In genomic region chr15:77630064-77630463, GRCh38 we compare ENCODE assay signal across 15 cellular contexts. TPM values are rescaled to one million over a fixed set of nuclear protein-coding genes. Genes with fewer than 3 reads are reported as not detected.
"Had no signal": no experiment of that assay in that cellular context is flagged by ENCODE, and none has a peak within 500 bp of the region (broad histone marks: within the 10 kb centered on the region; RNA-seq: fewer than 3 reads in every experiment).

No MANE protein-coding gene starts in this region.

- H3K9me3 ChIP-seq: body of pancreas, heart right ventricle, mucosa of descending colon, tibial nerve, vagina had no signal

- H3K9me3 Mint-ChIP-seq: activated CD4-positive, alpha-beta T cell treated with anti-CD3 and anti-CD28 coated beads, Interleukin-2, amount 10 ng/mL, durations not matched to agents 24 days and 14 days; activated naive CD4-positive, alpha-beta T cell treated with anti-CD3 and anti-CD28 coated beads for 36 hours; activated T-cell treated with anti-CD3 and anti-CD28 coated beads, Interleukin-2, amount 50 U/mL, for 4 hours; central memory CD8-positive, alpha-beta T cell; memory B cell; T-helper 1 cell treated with Interleukin-12 subunit alpha and Interleukin-12 subunit beta and Interleukin-4 antibody, amounts not matched to agents 30 μg/mL and 1 μg/mL, for 36 hours had no signal

- H3K27ac ChIP-seq: body of pancreas, coronary artery, heart right ventricle, tibial nerve, vagina had no signal

- H3K4me3 Mint-ChIP-seq: activated CD4-positive, alpha-beta T cell treated with anti-CD3 and anti-CD28 coated beads, Interleukin-2, amount 10 ng/mL, durations not matched to agents 24 days and 14 days; activated CD8-positive, alpha-beta T cell treated with anti-CD3 and anti-CD28 coated beads, Interleukin-2, amount 10 ng/mL, durations not matched to agents 7 days and 5 days; activated naive CD4-positive, alpha-beta T cell treated with anti-CD3 and anti-CD28 coated beads for 36 hours; activated T-cell treated with anti-CD3 and anti-CD28 coated beads, Interleukin-2, amount 50 U/mL, for 4 hours; central memory CD8-positive, alpha-beta T cell; memory B cell; T-helper 1 cell treated with Interleukin-12 subunit alpha and Interleukin-12 subunit beta and Interleukin-4 antibody, amounts not matched to agents 30 μg/mL and 1 μg/mL, for 36 hours had no signal

- H3K4me3 ChIP-seq: body of pancreas, mucosa of descending colon, tibial nerve, vagina had no signal

- ATAC-seq: activated CD8-positive, alpha-beta T cell treated with anti-CD3 and anti-CD28 coated beads, Interleukin-2, amount 10 ng/mL, durations not matched to agents 7 days and 5 days; activated T-cell treated with anti-CD3 and anti-CD28 coated beads, Interleukin-2, amount 50 U/mL, for 4 hours; body of pancreas; heart right ventricle; mucosa of descending colon; stimulated activated naive CD8-positive, alpha-beta T cell treated with anti-CD3 and anti-CD28 coated beads, Interleukin-15, Interleukin-2, amounts not matched to agents 100 U/mL and 50 U/mL, for 24 hours had no signal

- H3K36me3 Mint-ChIP-seq: memory B cell, naive B cell had no signal

- H3K36me3 ChIP-seq: heart right ventricle, tibial nerve, vagina had no signal

- DNase-seq: activated CD4-positive, alpha-beta T cell treated with anti-CD3 and anti-CD28 coated beads, Interleukin-2, amount 10 ng/mL, durations not matched to agents 24 days and 14 days; activated CD8-positive, alpha-beta T cell treated with anti-CD3 and anti-CD28 coated beads, Interleukin-2, amount 10 ng/mL, durations not matched to agents 7 days and 5 days; activated naive CD4-positive, alpha-beta T cell treated with anti-CD3 and anti-CD28 coated beads for 36 hours; activated T-cell treated with anti-CD3 and anti-CD28 coated beads, Interleukin-2, amount 50 U/mL, for 4 hours; body of pancreas; heart right ventricle; mucosa of descending colon; naive B cell; stimulated activated naive CD8-positive, alpha-beta T cell treated with anti-CD3 and anti-CD28 coated beads, Interleukin-15, Interleukin-2, amounts not matched to agents 100 U/mL and 50 U/mL, for 24 hours had no signal

- H3K27ac Mint-ChIP-seq: activated CD4-positive, alpha-beta T cell treated with anti-CD3 and anti-CD28 coated beads, Interleukin-2, amount 10 ng/mL, durations not matched to agents 24 days and 14 days; activated CD8-positive, alpha-beta T cell treated with anti-CD3 and anti-CD28 coated beads, Interleukin-2, amount 10 ng/mL, durations not matched to agents 7 days and 5 days; activated naive CD4-positive, alpha-beta T cell treated with anti-CD3 and anti-CD28 coated beads for 36 hours; memory B cell; naive B cell; T-helper 1 cell treated with Interleukin-12 subunit alpha and Interleukin-12 subunit beta and Interleukin-4 antibody, amounts not matched to agents 30 μg/mL and 1 μg/mL, for 36 hours had no signal

RNA-seq across cellular contexts. Expression of gene LINGO1, which starts 2.6 kb away (rescaled TPM):
- total RNA-seq: activated CD4-positive, alpha-beta T cell treated with anti-CD3 and anti-CD28 coated beads, Interleukin-2, amount 10 ng/mL, durations not matched to agents 24 days and 14 days; activated CD8-positive, alpha-beta T cell treated with anti-CD3 and anti-CD28 coated beads, Interleukin-2, amount 10 ng/mL, durations not matched to agents 7 days and 5 days; activated naive CD4-positive, alpha-beta T cell treated with anti-CD3 and anti-CD28 coated beads for 36 hours; activated T-cell treated with anti-CD3 and anti-CD28 coated beads, Interleukin-2, amount 50 U/mL, for 4 hours had no signal
